ENCODE assay signal across 11 cellular contexts in the genomic region with DNA sequence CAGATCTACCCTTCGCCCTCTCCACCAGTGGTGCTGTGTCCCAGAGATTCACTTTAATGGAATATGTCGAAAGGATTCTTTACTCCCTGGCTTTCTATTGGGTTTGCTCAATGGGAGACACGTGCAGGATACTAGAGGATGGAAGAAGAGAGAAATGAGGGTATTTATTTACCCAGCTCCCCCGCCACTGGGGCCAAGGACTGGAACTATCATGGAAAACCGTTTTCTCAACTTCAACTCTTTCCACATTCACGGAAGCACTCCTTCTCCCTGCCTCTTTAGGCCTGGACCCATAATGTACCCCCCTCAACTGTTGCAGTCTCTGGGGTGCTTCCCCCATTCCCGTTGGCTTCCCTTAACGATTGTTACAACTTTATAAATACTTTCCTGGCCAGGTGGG.
"Had no signal": no experiment of that assay in that cellular context is flagged by ENCODE, and none has a peak within 500 bp of the region (broad histone marks: within the 10 kb centered on the region; RNA-seq: fewer than 3 reads in every experiment).

No MANE protein-coding gene starts in this region.

- H3K36me3 ChIP-seq: HAP-1 had no signal

- H2AFZ ChIP-seq: GM23248, GM23338 had no signal

- H3K9me3 Mint-ChIP-seq: HFFc6 had no signal

- H3K4me1 ChIP-seq: HAP-1 had no signal

- H3K27ac ChIP-seq: GM23248 had no signal

- H3K4me2 ChIP-seq: GM23338 had no signal

- DNase-seq: GM23248, GOT3, H7, H9, HCEC 1CT, HFFc6 had no signal

- H3K4me3 ChIP-seq: GM23248, GM23338, HAP-1 had no signal

- H3K4me3 Mint-ChIP-seq: GM23338, H9, HFFc6 had no signal

- FAIRE-seq: H1, H54 had no signal

- ATAC-seq: GM23338, HCT116 had no signal

- H3K27ac Mint-ChIP-seq: GM23338, HFFc6 had no signal

- H3K9me3 ChIP-seq: HAP-1 had no signal

- H3K9ac ChIP-seq: GM23248 had no signal
